ENCODE assay signal across 8 cellular contexts in genomic region chr12:9813821-9814798, GRCh38. TPM values are rescaled to one million over a fixed set of nuclear protein-coding genes. Genes with fewer than 3 reads are reported as not detected.
DNase-seq lines count a peak whose midpoint lies in the region; ATAC-seq and TF ChIP-seq lines count a peak whose summit lies in the region.

No MANE protein-coding gene starts in this region.

- peak overlapping the region; percentile 27 for H3K4me3 ChIP-seq in A673 (ENCODE audit: low read depth, low read length, poor library complexity, severe bottlenecking)

- intact Hi-C loops in A673 (cut with micrococcal nuclease; ENCODE audit: unreplicated experiment), result loop anchor here (1.0 to 5.0 kb wide), 3 partner anchors 62 to 328 kb away; no protein-coding TSS in a partner anchor

- H3K27ac ChIP-seq in A673 (ENCODE audit: low read depth, low read length, poor library complexity, severe bottlenecking), result no peak overlapping the region

- no peaks in the 10 kb centered on the region for H3K9me3 Mint-ChIP-seq in stimulated activated effector memory CD8-positive, alpha-beta T cell treated with anti-CD3 and anti-CD28 coated beads, Interleukin-12 subunit alpha, Interleukin-12 subunit beta, amount 100 ng/mL, for 72 hours

- H3K36me3 ChIP-seq in A673 (ENCODE audit: insufficient read depth, low read length, poor library complexity, severe bottlenecking), result no peaks in the 10 kb centered on the region

- H3K36me3 Mint-ChIP-seq in stimulated activated effector memory CD8-positive, alpha-beta T cell treated with anti-CD3 and anti-CD28 coated beads, Interleukin-12 subunit alpha, Interleukin-12 subunit beta, amount 100 ng/mL, for 72 hours, result no peaks in the 10 kb centered on the region

- no peaks in the 10 kb centered on the region for H3K27me3 ChIP-seq in A673 (replicated peaks; ENCODE audit: insufficient read depth, low read depth, low read length, poor library complexity)

- CTCF ChIA-PET in A673 (lab: Charles Lee), result no interaction called here

- ATAC-seq in GM18858 (IDR thresholded peaks at IDR 0.05; ENCODE audit: unreplicated experiment) (peak; percentile 73), HG03066 (IDR thresholded peaks at IDR 0.05; ENCODE audit: low read depth, unreplicated experiment) (peak; percentile 91)
- ATAC-seq in stimulated activated effector memory CD8-positive, alpha-beta T cell treated with anti-CD3 and anti-CD28 coated beads, Interleukin-12 subunit alpha, Interleukin-12 subunit beta, amount 100 ng/mL, for 72 hours, result peak; percentile 98

- TF ChIP-seq POLR2A in erythroblast (IDR thresholded peaks at IDR 0.05; ENCODE audit: low read length), result no peak

- peak; percentile 97 for TF ChIP-seq CTCF in A673 (conservative IDR thresholded peaks at IDR 0.05; ENCODE audit: low read depth, low read length)

- no peak overlapping the region for H3K27ac Mint-ChIP-seq in stimulated activated effector memory CD8-positive, alpha-beta T cell treated with anti-CD3 and anti-CD28 coated beads, Interleukin-12 subunit alpha, Interleukin-12 subunit beta, amount 100 ng/mL, for 72 hours

- POLR2A ChIA-PET in A673 (lab: Charles Lee; ENCODE audit: low non-redundant PET), result no interaction called here

- DNase-seq in A673 (ENCODE audit: low spot score) (peak; percentile 81), erythroblast (lab: John Stamatoyannopoulos, UW) (peak; percentile 44 to 57), myocyte (ENCODE audit: low read depth) (peak; percentile 42)
- peak; percentile 54 for DNase-seq in NK-92 treated with Interleukin-12 subunit alpha and Interleukin-12 subunit beta, amount 100 ng/mL, for 24 hours (lab: John Stamatoyannopoulos, UW)
- DNase-seq in activated CD8-positive, alpha-beta memory T cell treated with anti-CD3 and anti-CD28 coated beads, Interleukin-2, amount 50 U/mL, for 1 hour (ENCODE audit: extremely low read depth), result peak; percentile 82
- DNase-seq in stimulated activated effector memory CD8-positive, alpha-beta T cell treated with anti-CD3 and anti-CD28 coated beads, Interleukin-12 subunit alpha, Interleukin-12 subunit beta, amount 100 ng/mL, for 72 hours (ENCODE audit: low spot score in 2 of 2), result peak; percentile 95 to 97

- no TSS peak for BruUV-seq in A673 (replicated peaks; lab: Mats Ljungman, UMichigan)

- H3K4me1 ChIP-seq in A673 (ENCODE audit: insufficient read depth, low read length, poor library complexity, severe bottlenecking), result peaks cover 5% of the 10 kb centered on the region

- H3K4me3 Mint-ChIP-seq in stimulated activated effector memory CD8-positive, alpha-beta T cell treated with anti-CD3 and anti-CD28 coated beads, Interleukin-12 subunit alpha, Interleukin-12 subunit beta, amount 100 ng/mL, for 72 hours, result peak overlapping the region; percentile 87

- no peaks in the 10 kb centered on the region for H3K9me3 ChIP-seq in A673 (ENCODE audit: low read depth, low read length, poor library complexity, severe bottlenecking)

- H3K4me1 Mint-ChIP-seq in stimulated activated effector memory CD8-positive, alpha-beta T cell treated with anti-CD3 and anti-CD28 coated beads, Interleukin-12 subunit alpha, Interleukin-12 subunit beta, amount 100 ng/mL, for 72 hours, result peaks cover 23% of the 10 kb centered on the region

RNA-seq across cellular contexts. Expression of gene KLRF1, which starts 13.2 kb away (rescaled TPM):
- total RNA-seq in A673 (2021) (not detected in 2 replicates), myocyte (not detected in 2 replicates)
- not detected for polyA plus RNA-seq in myocyte (2012)

RNA-seq across cellular contexts. Expression of gene CD69, which starts 53.4 kb away (rescaled TPM):
- total RNA-seq in A673 (2021) (0.26 TPM in 1 of 2 replicates, not detected in the other), myocyte (not detected in 2 replicates)
- not detected for polyA plus RNA-seq in myocyte (2012)

RNA-seq across cellular contexts. Expression of gene CLEC2B, which starts 55.0 kb away (rescaled TPM):
- total RNA-seq in A673 (2021) (9.4 and 12.3 TPM in 2 replicates), myocyte (8.9 and 15.2 TPM in 2 replicates)
- polyA plus RNA-seq in myocyte (2012), result 5.1 TPM

Comparison
In these comparisons a context has a peak if more than half of its experiments do, and no peak if none do; other contexts are left out.
1. DNase-seq: peak in every context shown above with its lines; median percentile 96 in stimulated activated effector memory CD8-positive, alpha-beta T cell treated with anti-CD3 and anti-CD28 coated beads, Interleukin-12 subunit alpha, Interleukin-12 subunit beta, amount 100 ng/mL, for 72 hours; 82 in activated CD8-positive, alpha-beta memory T cell treated with anti-CD3 and anti-CD28 coated beads, Interleukin-2, amount 50 U/mL, for 1 hour; 81 in A673; 54 in NK-92 treated with Interleukin-12 subunit alpha and Interleukin-12 subunit beta, amount 100 ng/mL, for 24 hours; 50 in erythroblast; 42 in myocyte.